Comparison of ENCODE assay signal across 8 cellular contexts in the genomic region with DNA sequence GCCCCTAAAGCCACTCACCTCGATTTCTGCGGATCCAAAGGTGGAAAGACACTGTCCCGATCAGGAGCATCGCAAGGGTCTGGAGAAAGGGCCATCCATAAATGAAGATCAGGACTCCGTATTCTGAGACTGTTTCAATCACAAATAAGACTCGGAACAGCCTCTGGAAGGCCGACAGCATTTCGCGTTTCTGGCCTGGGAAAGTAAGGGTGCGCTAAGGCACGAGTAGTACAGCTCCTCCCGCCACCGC. TPM values are rescaled to one million over a fixed set of nuclear protein-coding genes. Genes with fewer than 3 reads are reported as not detected.
A peak's percentile ranks its signal among the peaks of the same experiment; 100 is the strongest.
DNase-seq lines count a peak whose midpoint lies in the region; ATAC-seq and TF ChIP-seq lines count a peak whose summit lies in the region.

No MANE protein-coding gene starts in this region.

- no peaks in the 10 kb centered on the region for H4K20me1 ChIP-seq in smooth muscle cell (ENCODE audit: low read depth)

- H3K9me3 Mint-ChIP-seq in glutamatergic neuron (ENCODE audit: unreplicated experiment) = peaks cover 6% of the 10 kb centered on the region

- peaks cover 4% of the 10 kb centered on the region for H3K4me1 ChIP-seq in smooth muscle cell (ENCODE audit: low read depth)

- H3K4me3 Mint-ChIP-seq in T-helper 17 cell = peak overlapping the region; percentile 98
- peak overlapping the region; percentile 99 for H3K4me3 Mint-ChIP-seq in glutamatergic neuron (ENCODE audit: unreplicated experiment)

- peak overlapping the region; percentile 13 for H3K27ac ChIP-seq in smooth muscle cell (ENCODE audit: low read depth)

- peaks cover 26% of the 10 kb centered on the region for H3K79me2 ChIP-seq in smooth muscle cell (ENCODE audit: low read depth)

- peak overlapping the region; percentile 88 for H2AFZ ChIP-seq in smooth muscle cell (ENCODE audit: low read depth)

- H3K4me2 ChIP-seq in smooth muscle cell = peak overlapping the region; percentile 94

- H3K4me3 ChIP-seq in smooth muscle cell = peak overlapping the region; percentile 69

- H3K27ac Mint-ChIP-seq in T-helper 17 cell = peak overlapping the region; percentile 86
- H3K27ac Mint-ChIP-seq in glutamatergic neuron (ENCODE audit: unreplicated experiment) = peak overlapping the region; percentile 69

- no peaks in the 10 kb centered on the region for H3K36me3 ChIP-seq in smooth muscle cell (ENCODE audit: low read depth)

- no peaks in the 10 kb centered on the region for H3K27me3 ChIP-seq in smooth muscle cell (ENCODE audit: low read depth)

- TF ChIP-seq CTCF in glutamatergic neuron (IDR thresholded peaks at IDR 0.05; ENCODE audit: partially characterized antibody, unreplicated experiment) (no peak), smooth muscle cell (IDR thresholded peaks at IDR 0.05; ENCODE audit: borderline replicate concordance, insufficient read depth, poor library complexity, severe bottlenecking) (no peak)

- peaks cover 24% of the 10 kb centered on the region for H3K27me3 Mint-ChIP-seq in T-helper 17 cell
- peaks cover 12% of the 10 kb centered on the region for H3K27me3 Mint-ChIP-seq in glutamatergic neuron (ENCODE audit: unreplicated experiment)

- 3% methylated on average over 13 of the region's 13 CpGs for WGBS in smooth muscle cell (ENCODE audit: low lambda C conversion rate)

- H3K36me3 Mint-ChIP-seq in T-helper 17 cell (ENCODE audit: low read depth) (no peaks in the 10 kb centered on the region), glutamatergic neuron (ENCODE audit: unreplicated experiment) (no peaks in the 10 kb centered on the region)

- H3F3A ChIP-seq in smooth muscle cell (ENCODE audit: low read depth) = no peaks in the 10 kb centered on the region

- intact Hi-C loops in Right ventricle myocardium inferior (cut with DNase I) (no loop called here), left ventricle myocardium superior (cut with micrococcal nuclease) (no loop called here)

- peaks cover 24% of the 10 kb centered on the region for H3K4me1 Mint-ChIP-seq in T-helper 17 cell
- peaks cover 9% of the 10 kb centered on the region for H3K4me1 Mint-ChIP-seq in glutamatergic neuron (ENCODE audit: low read depth, unreplicated experiment)

- H3K9ac ChIP-seq in smooth muscle cell (ENCODE audit: low read depth) = peak overlapping the region; percentile 56

- no peak for DNase-seq in Right ventricle myocardium inferior (ENCODE audit: missing footprints)
- DNase-seq in left ventricle myocardium superior = no peak
- no peak for DNase-seq in T-helper 17 cell
- no peak for DNase-seq in glutamatergic neuron
- DNase-seq in smooth muscle cell (lab: John Stamatoyannopoulos, UW; ENCODE audit: unreplicated experiment) = no peak
- DNase-seq in NCI-H2196 (lab: John Stamatoyannopoulos, UW; ENCODE audit: unreplicated experiment) = no peak
- DNase-seq in NCI-H2107 treated with DMSO at 0.1 percent for 48 hours (lab: John Stamatoyannopoulos, UW; ENCODE audit: unreplicated experiment) = no peak

- H3K9me3 ChIP-seq in T-helper 17 cell (ENCODE audit: control insufficient read depth, low read length, poor library complexity, severe bottlenecking) (no peaks in the 10 kb centered on the region), smooth muscle cell (replicated peaks; ENCODE audit: low read depth) (no peaks in the 10 kb centered on the region)

- ATAC-seq in Right ventricle myocardium inferior = peak; percentile 64
- ATAC-seq in left ventricle myocardium superior = no peak
- ATAC-seq in T-helper 17 cell = peak; percentile 51
- ATAC-seq in GM18873 (IDR thresholded peaks at IDR 0.05; ENCODE audit: low FRiP score, unreplicated experiment) = no peak

RNA-seq across cellular contexts. Expression of a gene that starts 44.6 kb away (rescaled TPM):
- total RNA-seq in Right ventricle myocardium inferior = not detected
- total RNA-seq in left ventricle myocardium superior = not detected
- total RNA-seq in T-helper 17 cell = not detected
- not detected for total RNA-seq in glutamatergic neuron (ENCODE audit: unreplicated experiment)
- not detected in 2 replicates for total RNA-seq in smooth muscle cell
- not detected in 2 replicates for polyA plus RNA-seq in smooth muscle cell

RNA-seq across cellular contexts. Expression of a gene that starts 46.5 kb away (rescaled TPM):
- total RNA-seq in Right ventricle myocardium inferior (1.2 TPM), left ventricle myocardium superior (0.79 TPM), T-helper 17 cell (1 to 10 TPM in 1 of 2 donors, under 1 TPM in 1; 0.52 to 3.1 TPM), glutamatergic neuron (ENCODE audit: unreplicated experiment) (5.8 TPM), smooth muscle cell (1.6 and 4.0 TPM in 2 replicates)
- 8.0 and 8.2 TPM in 2 replicates for polyA plus RNA-seq in smooth muscle cell

RNA-seq across cellular contexts. Expression of a gene that starts 53.0 kb away (rescaled TPM):
- not detected for total RNA-seq in Right ventricle myocardium inferior
- not detected for total RNA-seq in left ventricle myocardium superior
- not detected for total RNA-seq in T-helper 17 cell
- not detected for total RNA-seq in glutamatergic neuron (ENCODE audit: unreplicated experiment)
- total RNA-seq in smooth muscle cell = not detected in 2 replicates
- 0.53 TPM in 1 of 2 replicates, not detected in the other for polyA plus RNA-seq in smooth muscle cell

Comparison
In these comparisons a context has a peak if more than half of its experiments do, and no peak if none do; other contexts are left out.
1. ATAC-seq: peak in Right ventricle myocardium inferior (single experiment) and T-helper 17 cell (single experiment); none in left ventricle myocardium superior (single experiment) and GM18873 (single experiment).